In genomic region chr20:50654899-50655298, GRCh38 we compare ENCODE assay signal across 15 cellular contexts. TPM values are rescaled to one million over a fixed set of nuclear protein-coding genes. Genes with fewer than 3 reads are reported as not detected.
DNase-seq lines count a peak whose midpoint lies in the region; ATAC-seq and TF ChIP-seq lines count a peak whose summit lies in the region.
"Had no signal": no experiment of that assay in that cellular context is flagged by ENCODE, and none has a peak within 500 bp of the region (broad histone marks: within the 10 kb centered on the region; RNA-seq: fewer than 3 reads in every experiment).

No MANE protein-coding gene starts in this region.

- no peaks in the 10 kb centered on the region for H3K79me2 ChIP-seq in trophoblast cell (ENCODE audit: control insufficient read depth, insufficient read depth, low read length, poor library complexity)

- H4K91ac ChIP-seq in trophoblast cell (ENCODE audit: low read depth, low read length) = peak overlapping the region; percentile 85

- H2BK120ac ChIP-seq in trophoblast cell (ENCODE audit: insufficient read depth, low read length, poor library complexity) = peak overlapping the region; percentile 46

- H3K27ac ChIP-seq in heart left ventricle (peak overlapping the region; percentile 54 to 86 (median 76)), trophoblast cell (ENCODE audit: low read depth, low read length) (peak overlapping the region; percentile 63)
- H3K27ac ChIP-seq: SJSA1 had no signal

- peak overlapping the region; percentile 39 for H3K14ac ChIP-seq in trophoblast cell (ENCODE audit: low read length)

- peaks cover 6% of the 10 kb centered on the region for H3K79me1 ChIP-seq in trophoblast cell (ENCODE audit: low read length)

- H3K27me3 ChIP-seq in heart left ventricle (no peaks in the 10 kb centered on the region), trophoblast cell (ENCODE audit: insufficient read depth, low read length) (no peaks in the 10 kb centered on the region)
- H3K27me3 ChIP-seq: SJSA1 had no signal

- peak; percentile 11 for ATAC-seq in Right ventricle myocardium inferior
- ATAC-seq in heart left ventricle = peak in 3 of 4 donors; percentile 5 to 9 (median 5)
- ATAC-seq in GM21360 (IDR thresholded peaks at IDR 0.05; ENCODE audit: unreplicated experiment) = no peak
- ATAC-seq: activated T-helper 17 cell treated with anti-CD3 and anti-CD28 coated beads, Interleukin-2, amount 50 U/mL, for 72 hours had no signal

- peak overlapping the region in 3 of 12 donors; percentile 6 to 31 (median 9) for H3K4me3 ChIP-seq in heart left ventricle
- H3K4me3 ChIP-seq in trophoblast cell (ENCODE audit: low read depth, low read length) = no peak overlapping the region
- H3K4me3 ChIP-seq in lower leg skin (ENCODE audit: low read depth, poor library complexity, severe bottlenecking) = no peak overlapping the region
- H3K4me3 ChIP-seq: SJSA1 had no signal

- TF ChIP-seq CTCF in heart left ventricle (IDR thresholded peaks at IDR 0.05) (no peak), lower leg skin (IDR thresholded peaks at IDR 0.05) (no peak)

- no peak overlapping the region for H4K12ac ChIP-seq in trophoblast cell (ENCODE audit: low read depth, low read length)

- H2AFZ ChIP-seq in trophoblast cell (ENCODE audit: insufficient read depth, low read length, poor library complexity) = no peak overlapping the region

- H3K4me1 ChIP-seq in heart left ventricle = peaks cover 3 to 47% (median 31%) of the 10 kb centered on the region in 12 donors
- peaks cover 9 to 14% of the 10 kb centered on the region in 2 experiments for H3K4me1 ChIP-seq in trophoblast cell (ENCODE audit: control insufficient read depth in 1 of 2, insufficient read depth in 2 of 2, low read length in 2 of 2)

- no peak overlapping the region for H3K4me2 ChIP-seq in trophoblast cell (ENCODE audit: low read length)

- H3K9ac ChIP-seq in trophoblast cell (ENCODE audit: low read length) = no peak overlapping the region

- H3K4ac ChIP-seq in trophoblast cell (ENCODE audit: low read depth, low read length) = peak overlapping the region; percentile 20

- no peaks in the 10 kb centered on the region for H3K36me3 ChIP-seq in heart left ventricle
- H3K36me3 ChIP-seq in trophoblast cell (ENCODE audit: control insufficient read depth in 1 of 2, insufficient read depth in 2 of 2, low read length in 2 of 2) = no peaks in the 10 kb centered on the region
- H3K36me3 ChIP-seq: SJSA1 had no signal

- DNase-seq in Right ventricle myocardium inferior (ENCODE audit: missing footprints) = no peak
- no peak for DNase-seq in cardiac septum (ENCODE audit: low spot score)
- no peak for DNase-seq in heart left ventricle
- DNase-seq in trophoblast cell = no peak
- no peak for DNase-seq in SIG-M5 treated with dmso at 0.1 percent for 504 hours (lab: John Stamatoyannopoulos, UW; ENCODE audit: unreplicated experiment)
- no peak for DNase-seq in SW480 (ENCODE audit: low spot score)
- DNase-seq in lower leg skin (ENCODE audit: low spot score in 2 of 2) = no peak
- DNase-seq: activated CD4-positive, alpha-beta T cell treated with anti-CD3 and anti-CD28 coated beads for 4 hours; glutamatergic neuron; NCI-H1105; NCI-H510A; stimulated activated CD8-positive, alpha-beta memory T cell treated with anti-CD3 and anti-CD28 coated beads, Interleukin-4, amount 100 ng/mL, for 48 hours had no signal

- H3K9me3 ChIP-seq in heart left ventricle = no peaks in the 10 kb centered on the region
- H3K9me3 ChIP-seq in trophoblast cell (ENCODE audit: insufficient read depth, low read depth, low read length) = no peaks in the 10 kb centered on the region
- H3K9me3 ChIP-seq: SJSA1 had no signal

- WGBS in heart left ventricle, 4 donors = 49 to 68% (median 60%) methylated on average over 6 of the region's 6 CpGs
- no CpG with 5 or more reads among the region's 6 CpGs for WGBS in trophoblast cell (ENCODE audit: extremely low coverage, insufficient coverage, insufficient read length)
- WGBS in lower leg skin, 2 donors = 49 to 52% methylated on average over 6 of the region's 6 CpGs

- H2AK5ac ChIP-seq in trophoblast cell (ENCODE audit: low read length) = peak overlapping the region; percentile 92

- peak overlapping the region; percentile 49 for H2BK5ac ChIP-seq in trophoblast cell (ENCODE audit: low read depth, low read length, poor library complexity)

- H3K18ac ChIP-seq in trophoblast cell (ENCODE audit: low read length) = peak overlapping the region; percentile 35

- no peak overlapping the region for H3K23ac ChIP-seq in trophoblast cell (ENCODE audit: low read length)

- H2BK12ac ChIP-seq in trophoblast cell (ENCODE audit: low read length) = peak overlapping the region; percentile 83

- no peak for TF ChIP-seq POLR2A in heart left ventricle (IDR thresholded peaks at IDR 0.05)
- TF ChIP-seq POLR2A in lower leg skin (IDR thresholded peaks at IDR 0.05) = no peak

- H4K8ac ChIP-seq in trophoblast cell (ENCODE audit: low read depth, low read length) = peak overlapping the region; percentile 78

- intact Hi-C loops in Right ventricle myocardium inferior (cut with DNase I) (loop anchor here (5.0 kb wide), 1 partner anchor 77 kb away; the partner anchor contains the start of gene PARD6B), cardiac septum (cut with DNase I) (no loop called here), heart left ventricle (cut with DNase I) (loop anchor here in 2 of 10 donors (5.0 kb wide), 2 partner anchors 57 to 67 kb away; no protein-coding TSS in a partner anchor), lower leg skin (cut with DNase I; ENCODE audit: low total_unique reads) (no loop called here)

RNA-seq across cellular contexts. Expression of gene RIPOR3, which starts 36.4 kb away (rescaled TPM):
- total RNA-seq in Right ventricle myocardium inferior = 8.3 TPM
- 3.4 TPM for total RNA-seq in cardiac septum
- 10 to 100 TPM in 2 of 9 donors, 1 to 10 TPM in 7; 2.4 to 10.4 (median 4.9) TPM for total RNA-seq in heart left ventricle
- 10 to 100 TPM in 1 of 2 donors, 1 to 10 TPM in 1; 3.0 to 20.7 TPM for polyA plus RNA-seq in heart left ventricle
- 0.12 and 0.15 TPM in 2 replicates for polyA plus RNA-seq in trophoblast cell (2013)
- total RNA-seq in lower leg skin = 10 to 100 TPM in 1 of 4 donors, 1 to 10 TPM in 3; 1.8 to 12.7 (median 4.9) TPM
- total RNA-seq: activated T-helper 17 cell treated with anti-CD3 and anti-CD28 coated beads, Interleukin-2, amount 50 U/mL, for 72 hours had no signal
